1 cellular context compared by ENCODE assay signal in the genomic region with DNA sequence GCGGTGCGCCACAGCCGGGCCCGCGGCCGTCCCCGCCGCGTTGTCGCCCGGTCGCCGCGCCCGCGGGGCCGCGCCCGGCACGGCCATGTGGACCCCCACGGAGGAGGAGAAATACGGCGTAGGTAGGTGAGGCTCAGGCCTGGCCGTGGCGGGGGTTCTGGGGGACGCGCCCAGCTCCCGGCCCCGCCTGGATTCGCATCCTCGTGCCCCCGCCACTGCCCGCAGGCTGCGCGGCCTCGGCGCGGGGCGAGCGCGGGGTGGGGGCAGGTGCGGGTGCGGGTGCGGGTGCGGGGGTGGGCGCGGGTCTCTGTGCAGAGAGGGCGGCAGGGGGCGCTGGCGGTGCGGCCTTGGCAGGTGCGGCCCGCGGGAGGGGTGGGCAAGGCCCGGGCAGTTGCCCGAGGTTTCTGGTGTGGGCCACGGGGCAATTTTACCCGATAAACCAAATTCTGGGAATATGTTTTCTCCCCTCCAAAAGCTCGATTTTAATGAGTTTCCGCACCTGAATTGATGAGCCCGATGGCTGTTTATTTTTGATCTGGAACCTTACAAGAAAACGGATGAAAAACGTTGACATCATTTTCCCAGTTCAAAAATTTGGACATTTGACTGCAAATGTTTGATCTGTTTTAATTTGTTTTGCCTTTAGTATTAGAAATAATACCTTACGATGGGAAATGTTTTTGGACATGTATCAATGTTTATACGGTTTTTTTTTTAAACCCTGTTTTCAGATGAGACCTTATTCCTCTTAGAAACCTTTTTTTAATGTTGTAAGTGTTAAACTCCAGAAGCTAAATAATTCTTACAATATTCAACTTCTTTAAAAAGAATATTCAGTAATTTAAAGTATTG.
TF ChIP-seq lines count a peak whose summit lies in the region.

No MANE protein-coding gene starts in this region.

TF ChIP-seq in GM12878, 131 proteins besides CTCF, POLR2A, EP300 and RAD21:
- no peak for TF ChIP-seq HDAC6 (IDR thresholded peaks at IDR 0.05; ENCODE audit: unreplicated experiment)
- peak; percentile 29 for TF ChIP-seq SUZ12 (IDR thresholded peaks at IDR 0.05; ENCODE audit: unreplicated experiment)
- peak in 1 of 2 experiments; percentile 35; a peak in 1 of 3 replicates for TF ChIP-seq EGR1 (IDR thresholded peaks at IDR 0.05; ENCODE audit: borderline replicate concordance in 1 of 2, low read depth in 2 of 2, low read length in 2 of 2)
